21 cellular contexts compared by ENCODE assay signal in genomic region chr12:102638777-102639176, GRCh38.
DNase-seq lines count a peak whose midpoint lies in the region; ATAC-seq and TF ChIP-seq lines count a peak whose summit lies in the region.
"Had no signal": no experiment of that assay in that cellular context is flagged by ENCODE, and none has a peak within 500 bp of the region (broad histone marks: within the 10 kb centered on the region; RNA-seq: fewer than 3 reads in every experiment).

No MANE protein-coding gene starts in this region.

- CTCF ChIA-PET in OCI-LY7 (lab: Charles Lee; ENCODE audit: unreplicated experiment) = no interaction called here

- no peak for TF ChIP-seq CTCF in OCI-LY7 (conservative IDR thresholded peaks at IDR 0.05; ENCODE audit: low read length)

- H4K20me1 ChIP-seq in OCI-LY7 (ENCODE audit: insufficient read depth, low read length) = no peaks in the 10 kb centered on the region

- H3K4me2 ChIP-seq in OCI-LY7 (ENCODE audit: low read length) = no peak overlapping the region

- no peaks in the 10 kb centered on the region for H3K4me1 ChIP-seq in OCI-LY7 (ENCODE audit: insufficient read depth, low read length, poor library complexity, severe bottlenecking)
- H3K4me1 ChIP-seq: gastroesophageal sphincter, upper lobe of left lung had no signal

- no peaks in the 10 kb centered on the region for H3K36me3 ChIP-seq in OCI-LY7 (ENCODE audit: insufficient read depth, low read length)
- H3K36me3 ChIP-seq: cardiac muscle cell, gastroesophageal sphincter, upper lobe of left lung had no signal

- no peak overlapping the region for H3K27ac ChIP-seq in OCI-LY7 (ENCODE audit: low read depth, low read length, poor library complexity, severe bottlenecking)
- H3K27ac ChIP-seq: cardiac muscle cell, epithelial cell of prostate, gastroesophageal sphincter, upper lobe of left lung had no signal

- H3K4me3 ChIP-seq in OCI-LY7 (ENCODE audit: low read depth, low read length, poor library complexity, severe bottlenecking) = no peak overlapping the region
- H3K4me3 ChIP-seq: cardiac muscle cell, gastroesophageal sphincter, upper lobe of left lung had no signal

- no peak for ATAC-seq in left lobe of liver
- ATAC-seq: activated CD4-positive, alpha-beta T cell treated with anti-CD3 and anti-CD28 coated beads for 36 hours; activated CD8-positive, alpha-beta memory T cell treated with anti-CD3 and anti-CD28 coated beads, Interleukin-2, amount 10 ng/mL, durations not matched to agents 7 days and 5 days; activated T-helper 17 cell treated with anti-CD3 and anti-CD28 coated beads, Interleukin-2, amount 50 U/mL, for 72 hours; gastroesophageal sphincter had no signal

- no peak overlapping the region for H2AFZ ChIP-seq in OCI-LY7 (ENCODE audit: low read length)

- intact Hi-C loops in OCI-LY7 (cut with micrococcal nuclease; ENCODE audit: unreplicated experiment) = no loop called here

- POLR2A ChIA-PET in OCI-LY7 (lab: Charles Lee) = no interaction called here

- H3K9me2 ChIP-seq in OCI-LY7 (ENCODE audit: insufficient read depth, low read length) = no peaks in the 10 kb centered on the region

- H3K9me3 ChIP-seq in OCI-LY7 (ENCODE audit: low read length) = no peaks in the 10 kb centered on the region
- H3K9me3 ChIP-seq: upper lobe of left lung had no signal

- no peaks in the 10 kb centered on the region for H3K79me2 ChIP-seq in OCI-LY7 (ENCODE audit: insufficient read depth, low read depth, low read length)

- no TSS peak for BruUV-seq in OCI-LY7 (replicated peaks; lab: Mats Ljungman, UMichigan)

- DNase-seq in EL (peak; percentile 66), MV-4-11 (lab: John Stamatoyannopoulos, UW) (peak; percentile 72), amniotic stem cell (lab: John Stamatoyannopoulos, UW) (peak; percentile 36), iris pigment epithelial cell (ENCODE audit: low read depth) (peak; percentile 67), NCI-H1105 (lab: John Stamatoyannopoulos, UW) (no peak), OCI-LY7 (ENCODE audit: low spot score) (no peak), left lobe of liver (ENCODE audit: low spot score) (no peak), retina (no peak)
- DNase-seq: activated CD4-positive, alpha-beta T cell treated with anti-CD3 and anti-CD28 coated beads for 36 hours; activated CD8-positive, alpha-beta memory T cell treated with anti-CD3 and anti-CD28 coated beads, Interleukin-2, amount 10 ng/mL, durations not matched to agents 7 days and 5 days; DND-41; kidney; mammary epithelial cell; NCI-H187; nucleus accumbens; stimulated activated CD8-positive, alpha-beta memory T cell treated with anti-CD3 and anti-CD28 coated beads, Interleukin-4, amount 100 ng/mL, for 48 hours; upper lobe of left lung had no signal

Comparison
In these comparisons a context has a peak if more than half of its experiments do, and no peak if none do; other contexts are left out.
1. DNase-seq: peak in EL (single experiment), MV-4-11 (single experiment), amniotic stem cell (single experiment) and iris pigment epithelial cell (single experiment); none in NCI-H1105 (single experiment), OCI-LY7 (single experiment), left lobe of liver (single experiment) and retina (single experiment).